Comparison of ENCODE assay signal across 16 cellular contexts in genomic region chr1:242242983-242243382, GRCh38.
DNase-seq lines count a peak whose midpoint lies in the region; TF ChIP-seq lines count a peak whose summit lies in the region.
"Had no signal": no experiment of that assay in that cellular context is flagged by ENCODE, and none has a peak within 500 bp of the region (broad histone marks: within the 10 kb centered on the region; RNA-seq: fewer than 3 reads in every experiment).

No MANE protein-coding gene starts in this region.

- H2BK12ac ChIP-seq in H9 (ENCODE audit: insufficient read length, low read depth, low read length): no peak overlapping the region

- no peak overlapping the region for H3K23ac ChIP-seq in H9 (ENCODE audit: insufficient read length, low read depth, low read length)

- no peak for TF ChIP-seq CTCF in H9 (conservative IDR thresholded peaks at IDR 0.05)
- no peak for TF ChIP-seq CTCF in mesothelial cell of epicardium (IDR thresholded peaks at IDR 0.05; ENCODE audit: unreplicated experiment)

- no peak overlapping the region for H3K4me3 Mint-ChIP-seq in H9
- no peak overlapping the region for H3K4me3 Mint-ChIP-seq in mesothelial cell of epicardium
- H3K4me3 Mint-ChIP-seq: activated naive CD4-positive, alpha-beta T cell treated with anti-CD3 and anti-CD28 coated beads for 36 hours; central memory CD8-positive, alpha-beta T cell; naive B cell had no signal

- H3K4me1 Mint-ChIP-seq in H9 (peaks cover 16 to 24% of the 10 kb centered on the region in 2 experiments), mesothelial cell of epicardium (peaks cover 8% of the 10 kb centered on the region)
- H3K4me1 Mint-ChIP-seq: central memory CD8-positive, alpha-beta T cell; naive B cell had no signal

- in situ Hi-C loops in ACHN (cut with HindIII; ENCODE audit: low pct_ligation_motif_present, low pct_unique_long_range_greater_than_20kb, low sequenced_read_pairs): no loop called here

- no peak overlapping the region for H3K18ac ChIP-seq in H9 (ENCODE audit: insufficient read length, low read depth, low read length)

- no peak overlapping the region for H4K5ac ChIP-seq in H9 (ENCODE audit: insufficient read length, low read depth, low read length)

- H2BK15ac ChIP-seq in H9 (ENCODE audit: low read depth, low read length): no peak overlapping the region

- H3T11ph ChIP-seq in H9 (ENCODE audit: low read length): no peak overlapping the region

- H2BK20ac ChIP-seq in H9 (ENCODE audit: low read depth, low read length, poor library complexity, severe bottlenecking): no peak overlapping the region

- no peak overlapping the region for H3K9ac ChIP-seq in H9 (ENCODE audit: extremely low read depth, insufficient read length, low read length)

- H4K8ac ChIP-seq in H9 (replicated peaks; ENCODE audit: insufficient read length, low read depth, low read length): no peak overlapping the region

- no peaks in the 10 kb centered on the region for H3K9me3 ChIP-seq in H9 (ENCODE audit: control insufficient read depth, low read depth, low read length)
- H3K9me3 ChIP-seq: tibial nerve had no signal

- H3K4me2 ChIP-seq in H9 (ENCODE audit: insufficient read depth, insufficient read length, low read length): no peak overlapping the region

- H3K27ac ChIP-seq in H9 (ENCODE audit: insufficient read length, low read depth, low read length): no peak overlapping the region
- H3K27ac ChIP-seq: tibial nerve had no signal

- no peak overlapping the region for H2BK5ac ChIP-seq in H9 (ENCODE audit: insufficient read length, low read length)

- no peaks in the 10 kb centered on the region for H3K27me3 Mint-ChIP-seq in H9 (ENCODE audit: low read depth)
- H3K27me3 Mint-ChIP-seq in mesothelial cell of epicardium (ENCODE audit: low read depth): no peaks in the 10 kb centered on the region
- H3K27me3 Mint-ChIP-seq: central memory CD8-positive, alpha-beta T cell; naive B cell had no signal

- no peak overlapping the region for H2BK120ac ChIP-seq in H9 (ENCODE audit: low read depth, low read length, poor library complexity, severe bottlenecking)

- WGBS in H9 (ENCODE audit: extremely low coverage, insufficient read length, low lambda C conversion rate): no CpG with 5 or more reads among the region's 6 CpGs

- no peak overlapping the region for H3K56ac ChIP-seq in H9 (ENCODE audit: insufficient read length, low read depth, low read length)

- no peak overlapping the region for H3K14ac ChIP-seq in H9 (ENCODE audit: insufficient read depth, low read length)

- H3K36me3 Mint-ChIP-seq in H9 (ENCODE audit: insufficient read depth in 1 of 3, low read depth in 3 of 3) (no peaks in the 10 kb centered on the region), mesothelial cell of epicardium (no peaks in the 10 kb centered on the region)
- H3K36me3 Mint-ChIP-seq: naive B cell had no signal

- H3K9me3 Mint-ChIP-seq in H9: no peaks in the 10 kb centered on the region
- no peaks in the 10 kb centered on the region for H3K9me3 Mint-ChIP-seq in mesothelial cell of epicardium
- H3K9me3 Mint-ChIP-seq: activated naive CD4-positive, alpha-beta T cell treated with anti-CD3 and anti-CD28 coated beads for 36 hours; central memory CD8-positive, alpha-beta T cell had no signal

- no peak overlapping the region for H2AK5ac ChIP-seq in H9 (ENCODE audit: insufficient read length, low read length)

- H3K79me1 ChIP-seq in H9 (ENCODE audit: insufficient read depth, low read depth, low read length, poor library complexity, severe bottlenecking): no peaks in the 10 kb centered on the region

- no peaks in the 10 kb centered on the region for H3K23me2 ChIP-seq in H9 (ENCODE audit: insufficient read length, low read depth, low read length, poor library complexity, severe bottlenecking)

- peaks cover 4% of the 10 kb centered on the region for H3K4me1 ChIP-seq in H9 (ENCODE audit: insufficient read depth, low read length)

- peak; percentile 66 for DNase-seq in Ammon's horn (ENCODE audit: low spot score)
- DNase-seq in H9: no peak
- peak; percentile 96 for DNase-seq in NCI-H1694 treated with DMSO at 0.1 percent for 48 hours (lab: John Stamatoyannopoulos, UW)
- DNase-seq in left kidney (ENCODE audit: low read depth, low spot score): peak; percentile 32
- no peak for DNase-seq in activated CD4-positive, alpha-beta T cell treated with anti-CD3 and anti-CD28 coated beads, Interleukin-2, amount 50 U/mL, for 48 hours
- DNase-seq in mesothelial cell of epicardium (ENCODE audit: low spot score in 2 of 2, unreplicated experiment in 2 of 2): no peak
- DNase-seq in ACHN: no peak
- DNase-seq in glomerular visceral epithelial cell (ENCODE audit: extremely low spot score): no peak
- DNase-seq: activated CD4-positive, alpha-beta T cell treated with anti-CD3 and anti-CD28 coated beads, Interleukin-2, amount 50 U/mL, for 4 hours; activated naive CD4-positive, alpha-beta T cell treated with anti-CD3 and anti-CD28 coated beads for 36 hours; DMS 273 treated with DMSO at 0.1 percent for 48 hours; IMR-90; naive B cell; NCI-H1930 had no signal

- no peaks in the 10 kb centered on the region for H4K20me1 ChIP-seq in H9 (ENCODE audit: control insufficient read depth, insufficient read depth, insufficient read length)

- H3K4ac ChIP-seq in H9 (ENCODE audit: low read depth, low read length): no peak overlapping the region

- no peak overlapping the region for H2AFZ ChIP-seq in H9 (ENCODE audit: low read length)

- H3K27me3 ChIP-seq in H9 (ENCODE audit: insufficient read depth, low read length): no peaks in the 10 kb centered on the region
- H3K27me3 ChIP-seq: tibial nerve had no signal

- no peaks in the 10 kb centered on the region for H3K79me2 ChIP-seq in H9 (ENCODE audit: insufficient read depth, low read length)

- H3K27ac Mint-ChIP-seq in H9: peak overlapping the region in 2 of 3 experiments; percentile 11 to 53; a peak in 3 of 7 replicates
- H3K27ac Mint-ChIP-seq in mesothelial cell of epicardium: no peak overlapping the region
- H3K27ac Mint-ChIP-seq: activated naive CD4-positive, alpha-beta T cell treated with anti-CD3 and anti-CD28 coated beads for 36 hours had no signal

- no peak overlapping the region for H4K91ac ChIP-seq in H9 (ENCODE audit: insufficient read length, low read depth, low read length)

Comparison
In these comparisons a context has a peak if more than half of its experiments do, and no peak if none do; other contexts are left out.
1. DNase-seq: peak in Ammon's horn (single experiment), NCI-H1694 treated with DMSO at 0.1 percent for 48 hours (single experiment) and left kidney (single experiment); none in H9 (single experiment), activated CD4-positive, alpha-beta T cell treated with anti-CD3 and anti-CD28 coated beads, Interleukin-2, amount 50 U/mL, for 48 hours (0 of 2), mesothelial cell of epicardium (0 of 2), ACHN (single experiment) and glomerular visceral epithelial cell (single experiment).